In the genomic region with DNA sequence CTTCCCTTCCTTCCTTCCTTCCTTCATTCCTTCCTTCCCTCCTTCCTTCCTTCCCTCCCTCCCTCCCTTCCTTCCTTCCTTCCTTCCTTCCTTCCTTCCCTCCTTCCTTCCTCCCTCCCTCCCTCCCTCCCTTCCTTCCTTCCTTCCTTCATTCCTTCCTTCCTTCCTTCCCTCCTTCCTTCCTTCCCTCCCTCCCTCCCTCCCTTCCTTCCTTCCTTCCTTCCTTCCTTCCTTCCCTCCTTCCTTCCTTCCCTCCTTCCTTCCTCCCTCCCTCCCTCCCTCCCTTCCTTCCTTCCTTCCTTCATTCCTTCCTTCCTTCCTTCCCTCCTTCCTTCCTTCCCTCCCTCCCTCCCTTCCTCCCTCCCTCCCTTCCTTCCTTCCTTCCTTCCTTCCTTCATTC, we compare ENCODE assay signal across 2 cellular contexts. TPM values are rescaled to one million over a fixed set of nuclear protein-coding genes. Genes with fewer than 3 reads are reported as not detected.
"Had no signal": no experiment of that assay in that cellular context is flagged by ENCODE, and none has a peak within 500 bp of the region (broad histone marks: within the 10 kb centered on the region; RNA-seq: fewer than 3 reads in every experiment).

No MANE protein-coding gene starts in this region.

RNA-seq across cellular contexts. Expression of gene HS3ST2, which starts 4.8 kb away (rescaled TPM):
- total RNA-seq: LHCN-M2, M059J had no signal
